In genomic region chr3:182404031-182404430, GRCh38 we compare ENCODE assay signal across 1 cellular context.
TF ChIP-seq lines count a peak whose summit lies in the region.

No MANE protein-coding gene starts in this region.

TF ChIP-seq in GM12878, 131 proteins besides CTCF, POLR2A, EP300 and RAD21 (continued from another document):
- TF ChIP-seq, protein P1, sequence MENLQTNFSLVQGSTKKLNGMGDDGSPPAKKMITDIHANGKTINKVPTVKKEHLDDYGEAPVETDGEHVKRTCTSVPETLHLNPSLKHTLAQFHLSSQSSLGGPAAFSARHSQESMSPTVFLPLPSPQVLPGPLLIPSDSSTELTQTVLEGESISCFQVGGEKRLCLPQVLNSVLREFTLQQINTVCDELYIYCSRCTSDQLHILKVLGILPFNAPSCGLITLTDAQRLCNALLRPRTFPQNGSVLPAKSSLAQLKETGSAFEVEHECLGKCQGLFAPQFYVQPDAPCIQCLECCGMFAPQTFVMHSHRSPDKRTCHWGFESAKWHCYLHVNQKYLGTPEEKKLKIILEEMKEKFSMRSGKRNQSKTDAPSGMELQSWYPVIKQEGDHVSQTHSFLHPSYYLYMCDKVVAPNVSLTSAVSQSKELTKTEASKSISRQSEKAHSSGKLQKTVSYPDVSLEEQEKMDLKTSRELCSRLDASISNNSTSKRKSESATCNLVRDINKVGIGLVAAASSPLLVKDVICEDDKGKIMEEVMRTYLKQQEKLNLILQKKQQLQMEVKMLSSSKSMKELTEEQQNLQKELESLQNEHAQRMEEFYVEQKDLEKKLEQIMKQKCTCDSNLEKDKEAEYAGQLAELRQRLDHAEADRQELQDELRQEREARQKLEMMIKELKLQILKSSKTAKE (IDR thresholded peaks at IDR 0.05; ENCODE audit: low read depth, poor library complexity, severe bottlenecking), result no peak
- no peak for TF ChIP-seq KDM1A (IDR thresholded peaks at IDR 0.05; ENCODE audit: borderline replicate concordance)
